ENCODE assay signal across 7 cellular contexts in the genomic region with DNA sequence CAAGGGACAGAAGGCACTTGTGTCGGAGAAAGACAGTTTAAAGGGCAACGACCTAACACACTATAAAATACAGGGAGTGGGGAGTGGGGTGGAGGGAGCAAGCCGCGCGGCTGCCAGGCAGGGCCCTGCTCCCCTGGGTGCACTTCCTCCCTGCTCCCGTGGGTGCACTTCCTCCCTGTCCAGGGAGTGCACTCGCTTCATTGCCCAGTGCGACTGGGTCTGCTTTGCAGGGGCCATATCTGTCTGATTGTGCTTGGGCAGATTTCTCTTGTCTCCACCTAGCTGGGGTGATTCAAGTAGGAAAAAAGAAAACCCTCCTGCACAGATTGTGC.
DNase-seq lines count a peak whose midpoint lies in the region; ATAC-seq, FAIRE-seq and TF ChIP-seq lines count a peak whose summit lies in the region.
"Not testable (repeated sequence)": the region's sequence is repeated elsewhere in the genome, so short reads cannot be mapped to it uniquely, and the experiment has no call there.

No MANE protein-coding gene starts in this region.

- not testable (repeated sequence) for H3K36me3 Mint-ChIP-seq in activated naive CD8-positive, alpha-beta T cell treated with anti-CD3 and anti-CD28 coated beads, Interleukin-2, amount 10 ng/mL, durations not matched to agents 7 days and 5 days; natural killer cell treated with Interleukin-12 subunit alpha and Interleukin-12 subunit beta and Interleukin-15 and Interleukin-18, amount 100 ng/mL, for 72 hours

- 0 out of 3 replicates have a peak, but pooled peaks have one; percentile 17 for ATAC-seq in RWPE2 (ENCODE audit: low read depth)
- peak; percentile 16 for ATAC-seq in activated naive CD8-positive, alpha-beta T cell treated with anti-CD3 and anti-CD28 coated beads, Interleukin-2, amount 10 ng/mL, durations not matched to agents 7 days and 5 days (ENCODE audit: low read depth)
- peak; percentile 29 for ATAC-seq in Right ventricle myocardium superior (ENCODE audit: poor library complexity)
- ATAC-seq in natural killer cell treated with Interleukin-12 subunit alpha and Interleukin-12 subunit beta and Interleukin-15 and Interleukin-18, amount 100 ng/mL, for 72 hours = peak; percentile 15 to 62
- peak; percentile 54 for ATAC-seq in stimulated activated naive CD8-positive, alpha-beta T cell treated with anti-CD3 and anti-CD28 coated beads, Interleukin-15, amount 100 ng/mL, for 72 hours

- DNase-seq in GM18507 (ENCODE audit: extremely low spot score, insufficient read length, low read depth); RWPE2 (ENCODE audit: low spot score); activated naive CD8-positive, alpha-beta T cell treated with anti-CD3 and anti-CD28 coated beads, Interleukin-2, amount 10 ng/mL, durations not matched to agents 7 days and 5 days; Right ventricle myocardium superior; natural killer cell treated with Interleukin-12 subunit alpha and Interleukin-12 subunit beta and Interleukin-15 and Interleukin-18, amount 100 ng/mL, for 72 hours (ENCODE audit: low spot score); stimulated activated naive CD8-positive, alpha-beta T cell treated with anti-CD3 and anti-CD28 coated beads, Interleukin-15, amount 100 ng/mL, for 72 hours: not testable (repeated sequence)

- not testable (repeated sequence) for H3K36me3 ChIP-seq in BLaER1 treated with 17β-estradiol and CSF1 and Interleukin-3, amounts not matched to agents 10 nM and 100 nM; RWPE2 (ENCODE audit: low read depth)

- H3K4me2 ChIP-seq in BLaER1 treated with 17β-estradiol and CSF1 and Interleukin-3, amounts not matched to agents 10 nM and 100 nM = peak overlapping the region; percentile 61 to 82 (median 73); a peak in 20 of 22 replicates

- not testable (repeated sequence) for TF ChIP-seq CTCF in RWPE2 (IDR thresholded peaks at IDR 0.05; ENCODE audit: poor library complexity, severe bottlenecking)

- H3K4me3 ChIP-seq in BLaER1 treated with 17β-estradiol and CSF1 and Interleukin-3, amounts not matched to agents 10 nM and 100 nM; RWPE2 (ENCODE audit: severe bottlenecking): not testable (repeated sequence)

- H3K4me3 Mint-ChIP-seq in activated naive CD8-positive, alpha-beta T cell treated with anti-CD3 and anti-CD28 coated beads, Interleukin-2, amount 10 ng/mL, durations not matched to agents 7 days and 5 days; natural killer cell treated with Interleukin-12 subunit alpha and Interleukin-12 subunit beta and Interleukin-15 and Interleukin-18, amount 100 ng/mL, for 72 hours; stimulated activated naive CD8-positive, alpha-beta T cell treated with anti-CD3 and anti-CD28 coated beads, Interleukin-15, amount 100 ng/mL, for 72 hours: not testable (repeated sequence)

- intact Hi-C loops in Right ventricle myocardium superior (cut with DNase I) = not testable (repeated sequence)

- H4K20me1 ChIP-seq in BLaER1 treated with 17β-estradiol and CSF1 and Interleukin-3, amounts not matched to agents 10 nM and 100 nM = not testable (repeated sequence)

- FAIRE-seq in GM18507 (lab: Jason Lieb, UNC) = peak; percentile 50

- not testable (repeated sequence) for H3K9me3 ChIP-seq in BLaER1 treated with 17β-estradiol and CSF1 and Interleukin-3, amounts not matched to agents 10 nM and 100 nM (replicated peaks in 1 of 11); RWPE2 (ENCODE audit: severe bottlenecking)

- peaks cover 3 to 41% (median 33%) of the 10 kb centered on the region in 10 experiments; a peak in 15 of 20 replicates for H3K4me1 ChIP-seq in BLaER1 treated with 17β-estradiol and CSF1 and Interleukin-3, amounts not matched to agents 10 nM and 100 nM
- H3K4me1 ChIP-seq in RWPE2 (ENCODE audit: insufficient read depth, poor library complexity, severe bottlenecking) = not testable (repeated sequence)

- H3K27me3 Mint-ChIP-seq in activated naive CD8-positive, alpha-beta T cell treated with anti-CD3 and anti-CD28 coated beads, Interleukin-2, amount 10 ng/mL, durations not matched to agents 7 days and 5 days; natural killer cell treated with Interleukin-12 subunit alpha and Interleukin-12 subunit beta and Interleukin-15 and Interleukin-18, amount 100 ng/mL, for 72 hours; stimulated activated naive CD8-positive, alpha-beta T cell treated with anti-CD3 and anti-CD28 coated beads, Interleukin-15, amount 100 ng/mL, for 72 hours: not testable (repeated sequence)

- not testable (repeated sequence) for H3K4me1 Mint-ChIP-seq in activated naive CD8-positive, alpha-beta T cell treated with anti-CD3 and anti-CD28 coated beads, Interleukin-2, amount 10 ng/mL, durations not matched to agents 7 days and 5 days; natural killer cell treated with Interleukin-12 subunit alpha and Interleukin-12 subunit beta and Interleukin-15 and Interleukin-18, amount 100 ng/mL, for 72 hours (ENCODE audit: low read depth in 2 of 2); stimulated activated naive CD8-positive, alpha-beta T cell treated with anti-CD3 and anti-CD28 coated beads, Interleukin-15, amount 100 ng/mL, for 72 hours

- H3K27ac ChIP-seq in BLaER1 treated with 17β-estradiol and CSF1 and Interleukin-3, amounts not matched to agents 10 nM and 100 nM = peak overlapping the region in 6 of 11 experiments; percentile 52 to 87 (median 76); a peak in 10 of 22 replicates
- H3K27ac ChIP-seq in RWPE2 (ENCODE audit: poor library complexity, severe bottlenecking) = not testable (repeated sequence)

- POLR2A ChIA-PET in activated naive CD8-positive, alpha-beta T cell treated with anti-CD3 and anti-CD28 coated beads, Interleukin-2, amount 10 ng/mL, durations not matched to agents 7 days and 5 days (lab: Charles Lee) = not testable (repeated sequence)

- not testable (repeated sequence) for H3K27ac Mint-ChIP-seq in activated naive CD8-positive, alpha-beta T cell treated with anti-CD3 and anti-CD28 coated beads, Interleukin-2, amount 10 ng/mL, durations not matched to agents 7 days and 5 days; natural killer cell treated with Interleukin-12 subunit alpha and Interleukin-12 subunit beta and Interleukin-15 and Interleukin-18, amount 100 ng/mL, for 72 hours; stimulated activated naive CD8-positive, alpha-beta T cell treated with anti-CD3 and anti-CD28 coated beads, Interleukin-15, amount 100 ng/mL, for 72 hours

- not testable (repeated sequence) for H3K9me3 Mint-ChIP-seq in activated naive CD8-positive, alpha-beta T cell treated with anti-CD3 and anti-CD28 coated beads, Interleukin-2, amount 10 ng/mL, durations not matched to agents 7 days and 5 days; natural killer cell treated with Interleukin-12 subunit alpha and Interleukin-12 subunit beta and Interleukin-15 and Interleukin-18, amount 100 ng/mL, for 72 hours; stimulated activated naive CD8-positive, alpha-beta T cell treated with anti-CD3 and anti-CD28 coated beads, Interleukin-15, amount 100 ng/mL, for 72 hours

- H3K9ac ChIP-seq in BLaER1 treated with 17β-estradiol and CSF1 and Interleukin-3, amounts not matched to agents 10 nM and 100 nM = peak overlapping the region in 5 of 11 experiments; percentile 38 to 78 (median 65); a peak in 6 of 22 replicates

- not testable (repeated sequence) for H3K27me3 ChIP-seq in BLaER1 treated with 17β-estradiol and CSF1 and Interleukin-3, amounts not matched to agents 10 nM and 100 nM; RWPE2 (ENCODE audit: insufficient read depth, poor library complexity, severe bottlenecking)
